Comparison of ENCODE assay signal across 1 cellular context in the genomic region with DNA sequence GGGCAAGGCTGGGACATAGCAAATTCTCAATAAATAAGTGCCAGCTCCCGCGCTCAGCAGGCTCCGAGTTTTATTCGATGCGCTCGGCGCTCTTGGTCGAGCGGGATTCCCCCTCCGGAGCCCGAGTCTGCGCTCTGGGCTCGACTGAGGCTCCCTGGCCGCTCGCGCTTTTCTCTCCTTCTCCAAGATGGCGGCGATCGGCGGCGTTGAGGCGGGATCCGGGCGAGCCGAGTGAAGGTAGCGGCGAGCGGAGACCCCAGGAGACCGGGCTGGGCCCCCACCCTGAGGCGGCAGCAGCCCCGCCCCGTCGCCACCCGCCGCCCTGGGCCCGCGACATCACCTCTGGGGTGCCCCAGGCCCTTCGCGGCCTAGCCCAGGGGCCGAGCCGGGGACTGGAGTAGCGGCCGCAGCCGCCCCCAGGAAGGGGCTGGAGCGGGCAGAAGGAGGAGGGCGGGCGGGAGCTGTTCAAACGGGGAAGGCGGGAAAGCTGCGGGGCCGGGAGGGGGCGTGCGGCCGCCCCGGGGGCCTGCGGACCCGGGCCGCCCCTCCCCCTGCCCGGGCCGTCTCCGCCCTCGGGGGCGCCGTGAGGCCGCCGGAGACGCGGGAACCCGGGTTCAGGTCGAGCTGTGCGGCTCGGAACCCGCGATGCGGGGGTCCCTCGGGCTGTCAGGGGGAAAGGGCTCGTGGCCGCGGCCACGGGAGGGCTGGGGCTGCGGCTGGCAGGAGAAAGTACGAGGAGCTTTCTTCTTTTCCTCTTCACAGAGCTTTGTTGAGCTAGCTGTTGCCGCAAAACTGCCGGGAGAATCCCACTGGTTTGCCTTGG.
TF ChIP-seq lines count a peak whose summit lies in the region.

A gene with protein sequence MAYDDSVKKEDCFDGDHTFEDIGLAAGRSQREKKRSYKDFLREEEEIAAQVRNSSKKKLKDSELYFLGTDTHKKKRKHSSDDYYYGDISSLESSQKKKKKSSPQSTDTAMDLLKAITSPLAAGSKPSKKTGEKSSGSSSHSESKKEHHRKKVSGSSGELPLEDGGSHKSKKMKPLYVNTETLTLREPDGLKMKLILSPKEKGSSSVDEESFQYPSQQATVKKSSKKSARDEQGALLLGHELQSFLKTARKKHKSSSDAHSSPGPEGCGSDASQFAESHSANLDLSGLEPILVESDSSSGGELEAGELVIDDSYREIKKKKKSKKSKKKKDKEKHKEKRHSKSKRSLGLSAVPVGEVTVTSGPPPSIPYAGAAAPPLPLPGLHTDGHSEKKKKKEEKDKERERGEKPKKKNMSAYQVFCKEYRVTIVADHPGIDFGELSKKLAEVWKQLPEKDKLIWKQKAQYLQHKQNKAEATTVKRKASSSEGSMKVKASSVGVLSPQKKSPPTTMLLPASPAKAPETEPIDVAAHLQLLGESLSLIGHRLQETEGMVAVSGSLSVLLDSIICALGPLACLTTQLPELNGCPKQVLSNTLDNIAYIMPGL (plus strand): TSS at position 173 of the 823 bp plus-strand sequence. CDS start 4,898 bp downstream, outside the sequence.

TF ChIP-seq in HepG2, 621 proteins besides CTCF, POLR2A, EP300 and RAD21 (continued from another document and continues in another):
- TF ChIP-seq ZNF432 (CRISPR knock-in tag; IDR thresholded peaks at IDR 0.05; ENCODE audit: borderline replicate concordance), result no peak
- no peak for TF ChIP-seq POGZ (CRISPR knock-in tag; IDR thresholded peaks at IDR 0.05)
- TF ChIP-seq RBM39 (IDR thresholded peaks at IDR 0.05; ENCODE audit: low read depth, low read length, poor library complexity, severe bottlenecking), result peak; percentile 96
- peak; percentile 62; the same call in 1 of the 2 replicates for TF ChIP-seq POLR2AphosphoS5 (IDR thresholded peaks at IDR 0.05; ENCODE audit: low read depth, low read length)
- 0 out of 2 replicates have a peak, but pooled peaks have one; percentile 8 for TF ChIP-seq FOSL2 (CRISPR knock-in tag; IDR thresholded peaks at IDR 0.05)
- TF ChIP-seq, protein P1, sequence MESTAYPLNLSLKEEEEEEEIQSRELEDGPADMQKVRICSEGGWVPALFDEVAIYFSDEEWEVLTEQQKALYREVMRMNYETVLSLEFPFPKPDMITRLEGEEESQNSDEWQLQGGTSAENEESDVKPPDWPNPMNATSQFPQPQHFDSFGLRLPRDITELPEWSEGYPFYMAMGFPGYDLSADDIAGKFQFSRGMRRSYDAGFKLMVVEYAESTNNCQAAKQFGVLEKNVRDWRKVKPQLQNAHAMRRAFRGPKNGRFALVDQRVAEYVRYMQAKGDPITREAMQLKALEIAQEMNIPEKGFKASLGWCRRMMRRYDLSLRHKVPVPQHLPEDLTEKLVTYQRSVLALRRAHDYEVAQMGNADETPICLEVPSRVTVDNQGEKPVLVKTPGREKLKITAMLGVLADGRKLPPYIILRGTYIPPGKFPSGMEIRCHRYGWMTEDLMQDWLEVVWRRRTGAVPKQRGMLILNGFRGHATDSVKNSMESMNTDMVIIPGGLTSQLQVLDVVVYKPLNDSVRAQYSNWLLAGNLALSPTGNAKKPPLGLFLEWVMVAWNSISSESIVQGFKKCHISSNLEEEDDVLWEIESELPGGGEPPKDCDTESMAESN (CRISPR knock-in tag; conservative IDR thresholded peaks at IDR 0.05), result peak; percentile 76; the same call in 1 of the 2 replicates
- 0 out of 2 replicates have a peak, but pooled peaks have one; percentile 51 for TF ChIP-seq MED13 (CRISPR knock-in tag; IDR thresholded peaks at IDR 0.05)
- TF ChIP-seq KDM6A (CRISPR knock-in tag; IDR thresholded peaks at IDR 0.05; ENCODE audit: low read depth), result no peak
- TF ChIP-seq NBN (conservative IDR thresholded peaks at IDR 0.05), result no peak
- TF ChIP-seq ZFP36L2 (CRISPR knock-in tag; IDR thresholded peaks at IDR 0.05), result no peak
- TF ChIP-seq TGIF2 (CRISPR knock-in tag; IDR thresholded peaks at IDR 0.05), result peak; percentile 36; the same call in 1 of the 2 replicates
- TF ChIP-seq SRF (IDR thresholded peaks at IDR 0.05; ENCODE audit: low read depth, low read length), result peak; percentile 97
- TF ChIP-seq MTF2 (CRISPR knock-in tag; IDR thresholded peaks at IDR 0.05; ENCODE audit: borderline replicate concordance), result 0 out of 2 replicates have a peak, but pooled peaks have one; percentile 42
- TF ChIP-seq NAIF1 (CRISPR knock-in tag; IDR thresholded peaks at IDR 0.05; ENCODE audit: borderline replicate concordance), result no peak
- TF ChIP-seq POLR2G (IDR thresholded peaks at IDR 0.05; ENCODE audit: low read depth, low read length), result peak; percentile 85
- no peak for TF ChIP-seq PPARG (CRISPR knock-in tag; conservative IDR thresholded peaks at IDR 0.05)
- TF ChIP-seq ZNF713 (CRISPR knock-in tag; IDR thresholded peaks at IDR 0.05), result 0 out of 2 replicates have a peak, but pooled peaks have one; percentile 46
- no peak for TF ChIP-seq ADNP (CRISPR knock-in tag; IDR thresholded peaks at IDR 0.05)
- no peak for TF ChIP-seq ZNF496 (CRISPR knock-in tag; IDR thresholded peaks at IDR 0.05; ENCODE audit: insufficient replicate concordance)
- TF ChIP-seq, protein P2, sequence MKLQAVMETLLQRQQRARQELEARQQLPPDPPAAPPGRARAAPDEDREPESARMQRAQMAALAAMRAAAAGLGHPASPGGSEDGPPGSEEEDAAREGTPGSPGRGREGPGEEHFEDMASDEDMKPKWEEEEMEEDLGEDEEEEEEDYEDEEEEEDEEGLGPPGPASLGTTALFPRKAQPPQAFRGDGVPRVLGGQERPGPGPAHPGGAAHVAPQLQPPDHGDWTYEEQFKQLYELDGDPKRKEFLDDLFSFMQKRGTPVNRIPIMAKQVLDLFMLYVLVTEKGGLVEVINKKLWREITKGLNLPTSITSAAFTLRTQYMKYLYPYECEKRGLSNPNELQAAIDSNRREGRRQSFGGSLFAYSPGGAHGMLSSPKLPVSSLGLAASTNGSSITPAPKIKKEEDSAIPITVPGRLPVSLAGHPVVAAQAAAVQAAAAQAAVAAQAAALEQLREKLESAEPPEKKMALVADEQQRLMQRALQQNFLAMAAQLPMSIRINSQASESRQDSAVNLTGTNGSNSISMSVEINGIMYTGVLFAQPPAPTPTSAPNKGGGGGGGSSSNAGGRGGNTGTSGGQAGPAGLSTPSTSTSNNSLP (IDR thresholded peaks at IDR 0.05; ENCODE audit: low read depth, low read length), result peak; percentile 95
- TF ChIP-seq ZNF329 (CRISPR knock-in tag; IDR thresholded peaks at IDR 0.05; ENCODE audit: low read depth), result 0 out of 2 replicates have a peak, but pooled peaks have one; percentile 55
- TF ChIP-seq, protein P3, sequence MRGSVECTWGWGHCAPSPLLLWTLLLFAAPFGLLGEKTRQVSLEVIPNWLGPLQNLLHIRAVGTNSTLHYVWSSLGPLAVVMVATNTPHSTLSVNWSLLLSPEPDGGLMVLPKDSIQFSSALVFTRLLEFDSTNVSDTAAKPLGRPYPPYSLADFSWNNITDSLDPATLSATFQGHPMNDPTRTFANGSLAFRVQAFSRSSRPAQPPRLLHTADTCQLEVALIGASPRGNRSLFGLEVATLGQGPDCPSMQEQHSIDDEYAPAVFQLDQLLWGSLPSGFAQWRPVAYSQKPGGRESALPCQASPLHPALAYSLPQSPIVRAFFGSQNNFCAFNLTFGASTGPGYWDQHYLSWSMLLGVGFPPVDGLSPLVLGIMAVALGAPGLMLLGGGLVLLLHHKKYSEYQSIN (CRISPR knock-in tag; IDR thresholded peaks at IDR 0.05; ENCODE audit: borderline replicate concordance), result no peak
- peak; percentile 52; the same call in 1 of the 2 replicates for TF ChIP-seq ETV5 (CRISPR knock-in tag; IDR thresholded peaks at IDR 0.05; ENCODE audit: borderline replicate concordance)
- TF ChIP-seq MIXL1 (CRISPR knock-in tag; IDR thresholded peaks at IDR 0.05), result peak; percentile 13
- TF ChIP-seq NRL (CRISPR knock-in tag; IDR thresholded peaks at IDR 0.05; ENCODE audit: borderline replicate concordance), result peak; percentile 77; the same call in 1 of the 2 replicates
- TF ChIP-seq, protein P4, sequence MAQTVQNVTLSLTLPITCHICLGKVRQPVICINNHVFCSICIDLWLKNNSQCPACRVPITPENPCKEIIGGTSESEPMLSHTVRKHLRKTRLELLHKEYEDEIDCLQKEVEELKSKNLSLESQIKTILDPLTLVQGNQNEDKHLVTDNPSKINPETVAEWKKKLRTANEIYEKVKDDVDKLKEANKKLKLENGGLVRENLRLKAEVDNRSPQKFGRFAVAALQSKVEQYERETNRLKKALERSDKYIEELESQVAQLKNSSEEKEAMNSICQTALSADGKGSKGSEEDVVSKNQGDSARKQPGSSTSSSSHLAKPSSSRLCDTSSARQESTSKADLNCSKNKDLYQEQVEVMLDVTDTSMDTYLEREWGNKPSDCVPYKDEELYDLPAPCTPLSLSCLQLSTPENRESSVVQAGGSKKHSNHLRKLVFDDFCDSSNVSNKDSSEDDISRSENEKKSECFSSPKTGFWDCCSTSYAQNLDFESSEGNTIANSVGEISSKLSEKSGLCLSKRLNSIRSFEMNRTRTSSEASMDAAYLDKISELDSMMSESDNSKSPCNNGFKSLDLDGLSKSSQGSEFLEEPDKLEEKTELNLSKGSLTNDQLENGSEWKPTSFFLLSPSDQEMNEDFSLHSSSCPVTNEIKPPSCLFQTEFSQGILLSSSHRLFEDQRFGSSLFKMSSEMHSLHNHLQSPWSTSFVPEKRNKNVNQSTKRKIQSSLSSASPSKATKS (CRISPR knock-in tag; IDR thresholded peaks at IDR 0.05), result no peak
- TF ChIP-seq, protein P5, sequence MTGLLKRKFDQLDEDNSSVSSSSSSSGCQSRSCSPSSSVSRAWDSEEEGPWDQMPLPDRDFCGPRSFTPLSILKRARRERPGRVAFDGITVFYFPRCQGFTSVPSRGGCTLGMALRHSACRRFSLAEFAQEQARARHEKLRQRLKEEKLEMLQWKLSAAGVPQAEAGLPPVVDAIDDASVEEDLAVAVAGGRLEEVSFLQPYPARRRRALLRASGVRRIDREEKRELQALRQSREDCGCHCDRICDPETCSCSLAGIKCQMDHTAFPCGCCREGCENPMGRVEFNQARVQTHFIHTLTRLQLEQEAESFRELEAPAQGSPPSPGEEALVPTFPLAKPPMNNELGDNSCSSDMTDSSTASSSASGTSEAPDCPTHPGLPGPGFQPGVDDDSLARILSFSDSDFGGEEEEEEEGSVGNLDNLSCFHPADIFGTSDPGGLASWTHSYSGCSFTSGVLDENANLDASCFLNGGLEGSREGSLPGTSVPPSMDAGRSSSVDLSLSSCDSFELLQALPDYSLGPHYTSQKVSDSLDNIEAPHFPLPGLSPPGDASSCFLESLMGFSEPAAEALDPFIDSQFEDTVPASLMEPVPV (CRISPR knock-in tag; IDR thresholded peaks at IDR 0.05), result peak; percentile 51; the same call in 1 of the 2 replicates
- TF ChIP-seq CCAR2 (optimal IDR thresholded peaks at IDR 0.05; ENCODE audit: low read depth, low read length), result no peak
- TF ChIP-seq HES4 (CRISPR knock-in tag; IDR thresholded peaks at IDR 0.05; ENCODE audit: borderline replicate concordance), result peak; percentile 92
- peak; percentile 87; the same call in 1 of the 2 replicates for TF ChIP-seq ZNF33B (CRISPR knock-in tag; IDR thresholded peaks at IDR 0.05)
- TF ChIP-seq ZNF354B (CRISPR knock-in tag; IDR thresholded peaks at IDR 0.05), result no peak
- TF ChIP-seq, protein P6, sequence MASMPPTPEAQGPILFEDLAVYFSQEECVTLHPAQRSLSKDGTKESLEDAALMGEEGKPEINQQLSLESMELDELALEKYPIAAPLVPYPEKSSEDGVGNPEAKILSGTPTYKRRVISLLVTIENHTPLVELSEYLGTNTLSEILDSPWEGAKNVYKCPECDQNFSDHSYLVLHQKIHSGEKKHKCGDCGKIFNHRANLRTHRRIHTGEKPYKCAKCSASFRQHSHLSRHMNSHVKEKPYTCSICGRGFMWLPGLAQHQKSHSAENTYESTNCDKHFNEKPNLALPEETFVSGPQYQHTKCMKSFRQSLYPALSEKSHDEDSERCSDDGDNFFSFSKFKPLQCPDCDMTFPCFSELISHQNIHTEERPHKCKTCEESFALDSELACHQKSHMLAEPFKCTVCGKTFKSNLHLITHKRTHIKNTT (CRISPR knock-in tag; IDR thresholded peaks at IDR 0.05), result no peak
- peak; percentile 91 for TF ChIP-seq ZSCAN12 (CRISPR knock-in tag; IDR thresholded peaks at IDR 0.05)
- TF ChIP-seq, protein P7, sequence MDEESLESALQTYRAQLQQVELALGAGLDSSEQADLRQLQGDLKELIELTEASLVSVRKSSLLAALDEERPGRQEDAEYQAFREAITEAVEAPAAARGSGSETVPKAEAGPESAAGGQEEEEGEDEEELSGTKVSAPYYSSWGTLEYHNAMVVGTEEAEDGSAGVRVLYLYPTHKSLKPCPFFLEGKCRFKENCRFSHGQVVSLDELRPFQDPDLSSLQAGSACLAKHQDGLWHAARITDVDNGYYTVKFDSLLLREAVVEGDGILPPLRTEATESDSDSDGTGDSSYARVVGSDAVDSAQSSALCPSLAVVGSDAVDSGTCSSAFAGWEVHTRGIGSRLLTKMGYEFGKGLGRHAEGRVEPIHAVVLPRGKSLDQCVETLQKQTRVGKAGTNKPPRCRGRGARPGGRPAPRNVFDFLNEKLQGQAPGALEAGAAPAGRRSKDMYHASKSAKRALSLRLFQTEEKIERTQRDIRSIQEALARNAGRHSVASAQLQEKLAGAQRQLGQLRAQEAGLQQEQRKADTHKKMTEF (CRISPR knock-in tag; IDR thresholded peaks at IDR 0.05), result peak; percentile 94
- peak; percentile 36; the same call in 1 of the 2 replicates for TF ChIP-seq ZBTB7A (CRISPR knock-in tag; IDR thresholded peaks at IDR 0.05)
- TF ChIP-seq ZNF556 (CRISPR knock-in tag; IDR thresholded peaks at IDR 0.05; ENCODE audit: borderline replicate concordance), result peak; percentile 96
- peak; percentile 75; the same call in 1 of the 2 replicates for TF ChIP-seq ZNF543 (CRISPR knock-in tag; IDR thresholded peaks at IDR 0.05)
- TF ChIP-seq ZNF431 (CRISPR knock-in tag; IDR thresholded peaks at IDR 0.05; ENCODE audit: borderline replicate concordance, low read depth), result 0 out of 2 replicates have a peak, but pooled peaks have one; percentile 33
- peak; percentile 79 for TF ChIP-seq ZBTB7B (CRISPR knock-in tag; IDR thresholded peaks at IDR 0.05)
- TF ChIP-seq ARNT (IDR thresholded peaks at IDR 0.05), result no peak
- no peak for TF ChIP-seq ZNF260 (CRISPR knock-in tag; IDR thresholded peaks at IDR 0.05; ENCODE audit: borderline replicate concordance, low read depth)
- TF ChIP-seq ZFP41 (CRISPR knock-in tag; IDR thresholded peaks at IDR 0.05; ENCODE audit: borderline replicate concordance), result no peak
- no peak for TF ChIP-seq ZNF572 (CRISPR knock-in tag; IDR thresholded peaks at IDR 0.05)
- no peak for TF ChIP-seq SOX13 (IDR thresholded peaks at IDR 0.05)
- peak in 1 of 2 experiments; percentile 50; a peak in 2 of 4 replicates for TF ChIP-seq SOX13 (CRISPR knock-in tag; conservative IDR thresholded peaks at IDR 0.05 in 1 of 2, IDR thresholded peaks at IDR 0.05 in 1 of 2)
- no peak for TF ChIP-seq MBNL3 (CRISPR knock-in tag; conservative IDR thresholded peaks at IDR 0.05)
- no peak for TF ChIP-seq SATB2 (CRISPR knock-in tag; IDR thresholded peaks at IDR 0.05)
- TF ChIP-seq, protein P8, sequence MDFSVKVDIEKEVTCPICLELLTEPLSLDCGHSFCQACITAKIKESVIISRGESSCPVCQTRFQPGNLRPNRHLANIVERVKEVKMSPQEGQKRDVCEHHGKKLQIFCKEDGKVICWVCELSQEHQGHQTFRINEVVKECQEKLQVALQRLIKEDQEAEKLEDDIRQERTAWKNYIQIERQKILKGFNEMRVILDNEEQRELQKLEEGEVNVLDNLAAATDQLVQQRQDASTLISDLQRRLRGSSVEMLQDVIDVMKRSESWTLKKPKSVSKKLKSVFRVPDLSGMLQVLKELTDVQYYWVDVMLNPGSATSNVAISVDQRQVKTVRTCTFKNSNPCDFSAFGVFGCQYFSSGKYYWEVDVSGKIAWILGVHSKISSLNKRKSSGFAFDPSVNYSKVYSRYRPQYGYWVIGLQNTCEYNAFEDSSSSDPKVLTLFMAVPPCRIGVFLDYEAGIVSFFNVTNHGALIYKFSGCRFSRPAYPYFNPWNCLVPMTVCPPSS (IDR thresholded peaks at IDR 0.05), result no peak
- TF ChIP-seq THYN1 (CRISPR knock-in tag; IDR thresholded peaks at IDR 0.05; ENCODE audit: borderline replicate concordance, low read depth), result no peak
- TF ChIP-seq TEAD2 (CRISPR knock-in tag; IDR thresholded peaks at IDR 0.05), result no peak
